ENCODE assay signal across 8 cellular contexts in genomic region chr15:101277943-101278564, GRCh38. TPM values are rescaled to one million over a fixed set of nuclear protein-coding genes. Genes with fewer than 3 reads are reported as not detected.
DNase-seq lines count a peak whose midpoint lies in the region; ATAC-seq and TF ChIP-seq lines count a peak whose summit lies in the region.

No MANE protein-coding gene starts in this region.

- peak overlapping the region; percentile 93 for H3K4me3 Mint-ChIP-seq in activated naive CD4-positive, alpha-beta T cell treated with anti-CD3 and anti-CD28 coated beads, Interleukin-2, amount 10 ng/mL, durations not matched to agents 7 days and 5 days
- peak overlapping the region; percentile 87 for H3K4me3 Mint-ChIP-seq in activated naive CD8-positive, alpha-beta T cell treated with anti-CD3 and anti-CD28 coated beads, Interleukin-2, amount 10 ng/mL, durations not matched to agents 7 days and 5 days

- peaks cover 29% of the 10 kb centered on the region for H3K4me1 Mint-ChIP-seq in activated naive CD4-positive, alpha-beta T cell treated with anti-CD3 and anti-CD28 coated beads, Interleukin-2, amount 10 ng/mL, durations not matched to agents 7 days and 5 days
- H3K4me1 Mint-ChIP-seq in activated naive CD8-positive, alpha-beta T cell treated with anti-CD3 and anti-CD28 coated beads, Interleukin-2, amount 10 ng/mL, durations not matched to agents 7 days and 5 days = peaks cover 20% of the 10 kb centered on the region

- H3K9me3 Mint-ChIP-seq in activated naive CD4-positive, alpha-beta T cell treated with anti-CD3 and anti-CD28 coated beads, Interleukin-2, amount 10 ng/mL, durations not matched to agents 7 days and 5 days = no peaks in the 10 kb centered on the region
- H3K9me3 Mint-ChIP-seq in activated naive CD8-positive, alpha-beta T cell treated with anti-CD3 and anti-CD28 coated beads, Interleukin-2, amount 10 ng/mL, durations not matched to agents 7 days and 5 days = no peaks in the 10 kb centered on the region

- no peak for DNase-seq in activated naive CD4-positive, alpha-beta T cell treated with anti-CD3 and anti-CD28 coated beads, Interleukin-2, amount 10 ng/mL, durations not matched to agents 7 days and 5 days
- DNase-seq in activated naive CD4-positive, alpha-beta T cell treated with anti-CD3 and anti-CD28 coated beads, Interleukin-2, amount 50 U/mL, for 16 hours = no peak
- DNase-seq in activated naive CD8-positive, alpha-beta T cell treated with anti-CD3 and anti-CD28 coated beads, Interleukin-2, amount 10 ng/mL, durations not matched to agents 7 days and 5 days = no peak
- DNase-seq in right lobe of liver (no peak), tibial nerve (ENCODE audit: low spot score in 2 of 2) (no peak), cerebellum (ENCODE audit: low spot score) (no peak)
- no peak for DNase-seq in activated CD4-positive, alpha-beta T cell treated with anti-CD3 and anti-CD28 coated beads for 48 hours

- 82% methylated on average over 8 of the region's 12 CpGs for WGBS in right lobe of liver (ENCODE audit: insufficient coverage, low coverage, low lambda C conversion rate, missing lambda C conversion rate)
- WGBS in tibial nerve, 2 donors = 79 to 87% methylated on average over 12 of the region's 12 CpGs

- peaks cover 0 to 33% (median 13%) of the 10 kb centered on the region in 4 donors for H3K4me1 ChIP-seq in right lobe of liver
- H3K4me1 ChIP-seq in tibial nerve = peaks cover 0 to 22% (median 15%) of the 10 kb centered on the region in 4 donors

- ATAC-seq in activated naive CD8-positive, alpha-beta T cell treated with anti-CD3 and anti-CD28 coated beads, Interleukin-2, amount 10 ng/mL, durations not matched to agents 7 days and 5 days (ENCODE audit: low read depth) = no peak
- no peak for ATAC-seq in right lobe of liver
- no peak for ATAC-seq in GM18502 (IDR thresholded peaks at IDR 0.05; ENCODE audit: poor library complexity, unreplicated experiment)

- H3K27ac Mint-ChIP-seq in activated naive CD4-positive, alpha-beta T cell treated with anti-CD3 and anti-CD28 coated beads, Interleukin-2, amount 10 ng/mL, durations not matched to agents 7 days and 5 days = peak overlapping the region; percentile 85
- H3K27ac Mint-ChIP-seq in activated naive CD8-positive, alpha-beta T cell treated with anti-CD3 and anti-CD28 coated beads, Interleukin-2, amount 10 ng/mL, durations not matched to agents 7 days and 5 days = no peak overlapping the region

- H3K36me3 ChIP-seq in right lobe of liver = peaks cover 17 to 41% (median 19%) of the 10 kb centered on the region in 4 donors
- H3K36me3 ChIP-seq in tibial nerve = peaks cover 6 to 57% (median 11%) of the 10 kb centered on the region in 3 donors

- H3K27me3 Mint-ChIP-seq in activated naive CD4-positive, alpha-beta T cell treated with anti-CD3 and anti-CD28 coated beads, Interleukin-2, amount 10 ng/mL, durations not matched to agents 7 days and 5 days = no peaks in the 10 kb centered on the region
- no peaks in the 10 kb centered on the region for H3K27me3 Mint-ChIP-seq in activated naive CD8-positive, alpha-beta T cell treated with anti-CD3 and anti-CD28 coated beads, Interleukin-2, amount 10 ng/mL, durations not matched to agents 7 days and 5 days

- TF ChIP-seq EP300 in tibial nerve (IDR thresholded peaks at IDR 0.05) = no peak

- peaks cover 55% of the 10 kb centered on the region for H3K36me3 Mint-ChIP-seq in activated naive CD4-positive, alpha-beta T cell treated with anti-CD3 and anti-CD28 coated beads, Interleukin-2, amount 10 ng/mL, durations not matched to agents 7 days and 5 days
- H3K36me3 Mint-ChIP-seq in activated naive CD8-positive, alpha-beta T cell treated with anti-CD3 and anti-CD28 coated beads, Interleukin-2, amount 10 ng/mL, durations not matched to agents 7 days and 5 days = peaks cover 19% of the 10 kb centered on the region

- H3K27ac ChIP-seq in right lobe of liver (peak overlapping the region in 2 of 3 donors; percentile 20 to 54), tibial nerve (peak overlapping the region; percentile 54 to 92 (median 91))

- CTCF ChIA-PET in activated naive CD4-positive, alpha-beta T cell treated with anti-CD3 and anti-CD28 coated beads, Interleukin-2, amount 10 ng/mL, durations not matched to agents 7 days and 5 days (lab: Charles Lee) = interaction anchor here (0.9 to 1.3 kb wide), 3 partner anchors 12 to 370 kb away, joined by 3 to 5 read pairs (median 3); no protein-coding TSS in a partner anchor

- H3K4me3 ChIP-seq in right lobe of liver (peak overlapping the region in 2 of 3 donors; percentile 94), tibial nerve (peak overlapping the region; percentile 66 to 97 (median 88))

- no peaks in the 10 kb centered on the region for H3K27me3 ChIP-seq in right lobe of liver
- H3K27me3 ChIP-seq in tibial nerve = no peaks in the 10 kb centered on the region

- no peaks in the 10 kb centered on the region for H3K9me3 ChIP-seq in right lobe of liver
- no peaks in the 10 kb centered on the region for H3K9me3 ChIP-seq in tibial nerve

- TF ChIP-seq POLR2A in right lobe of liver (IDR thresholded peaks at IDR 0.05) (no peak), tibial nerve (IDR thresholded peaks at IDR 0.05) (no peak)

- no peak for TF ChIP-seq CTCF in right lobe of liver (IDR thresholded peaks at IDR 0.05)
- no peak for TF ChIP-seq CTCF in tibial nerve (IDR thresholded peaks at IDR 0.05)

- intact Hi-C loops in right lobe of liver (cut with DNase I) = no loop called here

- POLR2A ChIA-PET in activated naive CD8-positive, alpha-beta T cell treated with anti-CD3 and anti-CD28 coated beads, Interleukin-2, amount 10 ng/mL, durations not matched to agents 7 days and 5 days (lab: Charles Lee) = interaction anchor here (1.0 kb wide), 1 partner anchor 17 kb away, joined by 3 read pairs; no protein-coding TSS in a partner anchor

RNA-seq across cellular contexts. Expression of gene SELENOS, which starts 0.8 kb away (rescaled TPM):
- total RNA-seq in activated naive CD8-positive, alpha-beta T cell treated with anti-CD3 and anti-CD28 coated beads, Interleukin-2, amount 10 ng/mL, durations not matched to agents 7 days and 5 days = 10 to 100 TPM; 27.2 to 28.2 TPM
- 10 to 100 TPM; 30.4 to 52.5 (median 39.6) TPM for total RNA-seq in right lobe of liver
- total RNA-seq in tibial nerve = 100 to 1,000 TPM in 1 of 4 donors, 10 to 100 TPM in 3; 64.8 to 104 (median 88.0) TPM
- total RNA-seq in cerebellum = 28.8 TPM

RNA-seq across cellular contexts. Expression of gene SNRPA1, which starts 17.0 kb away (rescaled TPM):
- total RNA-seq in activated naive CD8-positive, alpha-beta T cell treated with anti-CD3 and anti-CD28 coated beads, Interleukin-2, amount 10 ng/mL, durations not matched to agents 7 days and 5 days = 100 to 1,000 TPM; 121 TPM
- total RNA-seq in right lobe of liver = 10 to 100 TPM; 17.7 to 28.6 (median 24.1) TPM
- 10 to 100 TPM; 28.4 to 50.6 (median 40.0) TPM for total RNA-seq in tibial nerve
- 18.1 TPM for total RNA-seq in cerebellum

RNA-seq across cellular contexts. Expression of gene CHSY1, which starts 26.2 kb away (rescaled TPM):
- total RNA-seq in activated naive CD8-positive, alpha-beta T cell treated with anti-CD3 and anti-CD28 coated beads, Interleukin-2, amount 10 ng/mL, durations not matched to agents 7 days and 5 days = 10 to 100 TPM; 37.0 to 37.8 TPM
- total RNA-seq in right lobe of liver (10 to 100 TPM in 2 of 6 experiments, 1 to 10 TPM in 4; 4.9 to 12.6 (median 7.2) TPM), tibial nerve (10 to 100 TPM; 22.0 to 29.7 (median 24.6) TPM), cerebellum (40.9 TPM)
